1 cellular context compared by ENCODE assay signal in the genomic region with DNA sequence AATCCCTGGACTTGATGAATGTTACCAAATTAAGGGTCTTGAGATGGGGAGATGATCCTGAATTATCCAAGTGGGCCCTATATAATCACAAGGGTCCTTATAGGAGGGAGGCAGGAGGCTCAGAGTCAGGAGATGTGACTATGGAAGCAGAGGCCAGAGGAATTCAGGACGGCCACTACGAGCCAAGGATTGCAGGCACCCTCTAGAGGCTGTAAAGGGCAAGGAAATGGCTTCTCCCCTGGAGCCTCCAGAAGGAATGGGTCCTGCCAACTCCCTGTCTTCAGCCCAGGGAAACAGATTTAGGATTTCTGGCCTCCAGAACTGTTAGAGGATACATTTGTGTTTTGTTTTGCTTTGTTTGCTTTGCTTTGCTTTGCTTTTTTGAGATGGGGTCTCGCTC.
TF ChIP-seq lines count a peak whose summit lies in the region.

No MANE protein-coding gene starts in this region.

TF ChIP-seq in Ishikawa, 13 proteins besides CTCF, POLR2A, EP300 and RAD21 (continued from another document):
- no peak for TF ChIP-seq TCF12 (IDR thresholded peaks at IDR 0.05; ENCODE audit: low read depth)
- TF ChIP-seq, protein P1, sequence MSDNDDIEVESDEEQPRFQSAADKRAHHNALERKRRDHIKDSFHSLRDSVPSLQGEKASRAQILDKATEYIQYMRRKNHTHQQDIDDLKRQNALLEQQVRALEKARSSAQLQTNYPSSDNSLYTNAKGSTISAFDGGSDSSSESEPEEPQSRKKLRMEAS (IDR thresholded peaks at IDR 0.05), result no peak
